Comparison of ENCODE assay signal across 10 cellular contexts in the genomic region with DNA sequence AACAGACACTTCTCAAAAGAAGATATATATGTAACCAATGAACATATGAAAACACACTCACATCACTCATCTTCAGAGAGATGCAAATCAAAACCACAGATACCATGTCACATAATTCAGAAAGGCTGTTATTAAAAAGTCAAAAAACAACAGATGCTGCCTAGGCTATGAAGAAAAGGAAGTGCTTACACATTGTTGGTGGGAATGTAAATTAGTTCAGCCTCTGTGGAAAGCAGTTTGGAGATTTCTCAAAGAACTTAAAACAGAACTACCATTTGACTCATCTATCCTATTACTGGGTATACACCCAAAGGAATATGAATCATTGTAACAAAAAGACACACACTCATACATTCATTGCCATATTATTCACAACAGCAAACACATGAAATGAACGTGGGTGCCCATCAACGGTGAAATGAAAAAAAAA. TPM values are rescaled to one million over a fixed set of nuclear protein-coding genes. Genes with fewer than 3 reads are reported as not detected.
DNase-seq lines count a peak whose midpoint lies in the region; ATAC-seq, FAIRE-seq and TF ChIP-seq lines count a peak whose summit lies in the region.
"Had no signal": no experiment of that assay in that cellular context is flagged by ENCODE, and none has a peak within 500 bp of the region (broad histone marks: within the 10 kb centered on the region; RNA-seq: fewer than 3 reads in every experiment).

No MANE protein-coding gene starts in this region.

- no peaks in the 10 kb centered on the region for H3K36me3 ChIP-seq in skeletal muscle satellite cell (ENCODE audit: insufficient read depth, low read length)

- POLR2A ChIA-PET in activated CD4-positive, alpha-beta T cell treated with anti-CD3 and anti-CD28 coated beads for 36 hours (lab: Charles Lee), result interaction anchor here (0.7 kb wide), 2 partner anchors 782 to 1895 kb away, joined by 4 read pairs; no protein-coding TSS in a partner anchor

- in situ Hi-C loops in ACHN (cut with HindIII; ENCODE audit: low pct_ligation_motif_present, low pct_unique_long_range_greater_than_20kb, low sequenced_read_pairs), result no loop called here

- H3K27me3 ChIP-seq in skeletal muscle satellite cell (ENCODE audit: control insufficient read depth, insufficient read depth, low read length), result no peaks in the 10 kb centered on the region

- H3K27ac Mint-ChIP-seq in activated CD4-positive, alpha-beta T cell treated with anti-CD3 and anti-CD28 coated beads for 36 hours, result peak overlapping the region; percentile 26
- no peak overlapping the region for H3K27ac Mint-ChIP-seq in activated CD4-positive, alpha-beta T cell treated with anti-CD3 and anti-CD28 coated beads, Interleukin-2, amount 10 ng/mL, durations not matched to agents 24 days and 14 days

- no peak for FAIRE-seq in D721Med (lab: Jason Lieb, UNC)
- FAIRE-seq: endometrium had no signal

- peak; percentile 95 for ATAC-seq in activated CD4-positive, alpha-beta T cell treated with anti-CD3 and anti-CD28 coated beads for 36 hours
- ATAC-seq in HG02852 (IDR thresholded peaks at IDR 0.05; ENCODE audit: unreplicated experiment), result peak; percentile 82

- DNase-seq in activated CD4-positive, alpha-beta T cell treated with anti-CD3 and anti-CD28 coated beads for 36 hours, result no peak
- DNase-seq in activated CD4-positive, alpha-beta T cell treated with anti-CD3 and anti-CD28 coated beads, Interleukin-2, amount 10 ng/mL, durations not matched to agents 24 days and 14 days, result no peak
- DNase-seq in RKO (ENCODE audit: low spot score) (peak; percentile 55), D721Med (ENCODE audit: insufficient read length, low spot score) (no peak), HK-2 (ENCODE audit: unreplicated experiment) (no peak), ACHN (no peak)
- DNase-seq: occipital lobe had no signal

- intact Hi-C loops in activated CD4-positive, alpha-beta T cell treated with anti-CD3 and anti-CD28 coated beads for 36 hours (cut with DNase I, micrococcal nuclease), result loop anchor here (1.0 to 5.0 kb wide), 9 partner anchors 42 to 1298 kb away; a partner anchor contains a TSS
- intact Hi-C loops in activated CD4-positive, alpha-beta T cell treated with anti-CD3 and anti-CD28 coated beads, Interleukin-2, amount 10 ng/mL, durations not matched to agents 24 days and 14 days (cut with micrococcal nuclease), result loop anchor here (1.0 to 2.0 kb wide), 4 partner anchors 42 to 328 kb away; a partner anchor contains a TSS

- peaks cover 13% of the 10 kb centered on the region for H3K4me1 Mint-ChIP-seq in activated CD4-positive, alpha-beta T cell treated with anti-CD3 and anti-CD28 coated beads for 36 hours
- peaks cover 7% of the 10 kb centered on the region for H3K4me1 Mint-ChIP-seq in activated CD4-positive, alpha-beta T cell treated with anti-CD3 and anti-CD28 coated beads, Interleukin-2, amount 10 ng/mL, durations not matched to agents 24 days and 14 days

- peak overlapping the region; percentile 39 for H3K9ac ChIP-seq in skeletal muscle satellite cell (ENCODE audit: low read depth, low read length)

- peaks cover 8% of the 10 kb centered on the region for H3K4me1 ChIP-seq in skeletal muscle satellite cell (ENCODE audit: control insufficient read depth, insufficient read depth, low read length)

- peak overlapping the region; percentile 37 for H3K4me2 ChIP-seq in skeletal muscle satellite cell (ENCODE audit: low read length)

- H3K9me3 Mint-ChIP-seq in activated CD4-positive, alpha-beta T cell treated with anti-CD3 and anti-CD28 coated beads for 36 hours (ENCODE audit: low read depth), result no peaks in the 10 kb centered on the region
- H3K9me3 Mint-ChIP-seq in activated CD4-positive, alpha-beta T cell treated with anti-CD3 and anti-CD28 coated beads, Interleukin-2, amount 10 ng/mL, durations not matched to agents 24 days and 14 days, result peaks cover 4% of the 10 kb centered on the region

- peaks cover 42% of the 10 kb centered on the region for H3K27me3 Mint-ChIP-seq in activated CD4-positive, alpha-beta T cell treated with anti-CD3 and anti-CD28 coated beads for 36 hours
- H3K27me3 Mint-ChIP-seq in activated CD4-positive, alpha-beta T cell treated with anti-CD3 and anti-CD28 coated beads, Interleukin-2, amount 10 ng/mL, durations not matched to agents 24 days and 14 days, result peaks cover 36% of the 10 kb centered on the region

- no peaks in the 10 kb centered on the region for H3K36me3 Mint-ChIP-seq in activated CD4-positive, alpha-beta T cell treated with anti-CD3 and anti-CD28 coated beads for 36 hours (ENCODE audit: low read depth)
- H3K36me3 Mint-ChIP-seq in activated CD4-positive, alpha-beta T cell treated with anti-CD3 and anti-CD28 coated beads, Interleukin-2, amount 10 ng/mL, durations not matched to agents 24 days and 14 days (ENCODE audit: low read depth), result no peaks in the 10 kb centered on the region

- TF ChIP-seq CTCF in D721Med (IDR thresholded peaks at IDR 0.05; ENCODE audit: insufficient read depth, missing control alignments), result no peak

- H3K4me3 ChIP-seq in skeletal muscle satellite cell (ENCODE audit: low read length), result no peak overlapping the region

- H3K9me3 ChIP-seq in skeletal muscle satellite cell (replicated peaks; ENCODE audit: low read length), result no peaks in the 10 kb centered on the region

- no peak overlapping the region for H3K4me3 Mint-ChIP-seq in activated CD4-positive, alpha-beta T cell treated with anti-CD3 and anti-CD28 coated beads for 36 hours
- H3K4me3 Mint-ChIP-seq in activated CD4-positive, alpha-beta T cell treated with anti-CD3 and anti-CD28 coated beads, Interleukin-2, amount 10 ng/mL, durations not matched to agents 24 days and 14 days, result no peak overlapping the region

- CTCF ChIA-PET in activated CD4-positive, alpha-beta T cell treated with anti-CD3 and anti-CD28 coated beads for 36 hours (lab: Charles Lee), result interaction anchor here (0.7 kb wide), 1 partner anchor 340 kb away, joined by 3 read pairs; no protein-coding TSS in a partner anchor

RNA-seq across cellular contexts. Expression of a gene that starts 35.1 kb away (rescaled TPM):
- 1 to 10 TPM; 1.3 to 1.8 TPM for total RNA-seq in activated CD4-positive, alpha-beta T cell treated with anti-CD3 and anti-CD28 coated beads for 36 hours
- 0.62 and 0.98 TPM in 2 replicates for total RNA-seq in activated CD4-positive, alpha-beta T cell treated with anti-CD3 and anti-CD28 coated beads, Interleukin-2, amount 10 ng/mL, durations not matched to agents 24 days and 14 days
- total RNA-seq in skeletal muscle satellite cell (2012; rRNA removed), result 1.1 and 2.0 TPM in 2 replicates
